8 cellular contexts compared by ENCODE assay signal in genomic region chrX:40094041-40094899, GRCh38. TPM values are rescaled to one million over a fixed set of nuclear protein-coding genes. Genes with fewer than 3 reads are reported as not detected.
A peak's percentile ranks its signal among the peaks of the same experiment; 100 is the strongest.
DNase-seq lines count a peak whose midpoint lies in the region; ATAC-seq and TF ChIP-seq lines count a peak whose summit lies in the region.

No MANE protein-coding gene starts in this region.

- CTCF ChIA-PET in AG04450 (lab: Charles Lee) = no interaction called here

- peaks cover 45% of the 10 kb centered on the region for H3K4me1 Mint-ChIP-seq in neural crest cell

- no peaks in the 10 kb centered on the region for H3K36me3 Mint-ChIP-seq in neural crest cell (ENCODE audit: low read depth)

- H3K4me3 Mint-ChIP-seq in neural crest cell = peak overlapping the region; percentile 91

- H3K4me3 ChIP-seq in AG04450 (ENCODE audit: low read depth, low read length) = peak overlapping the region; percentile 62
- H3K4me3 ChIP-seq in HL-60 (replicated peaks; ENCODE audit: insufficient read depth, low read length) = peak overlapping the region; percentile 57
- peak overlapping the region; percentile 68 for H3K4me3 ChIP-seq in fibroblast of the aortic adventitia (ENCODE audit: low read depth, low read length)

- POLR2A ChIA-PET in AG04450 (lab: Yijun Ruan, JAX) = interaction anchor here (0.7 to 1.3 kb wide), 2 partner anchors 9 to 172 kb away, joined by 3 to 6 read pairs; no protein-coding TSS in a partner anchor

- H3K27me3 ChIP-seq in AG04450 (ENCODE audit: control insufficient read depth, insufficient read depth, low read length) (no peaks in the 10 kb centered on the region), HL-60 (ENCODE audit: insufficient read depth, poor library complexity, severe bottlenecking) (no peaks in the 10 kb centered on the region)

- DNase-seq in AG04450 (ENCODE audit: low read depth, low spot score) (no peak), HL-60 (ENCODE audit: low read depth in 1 of 2, low spot score in 1 of 2) (no peak), fibroblast of the aortic adventitia (ENCODE audit: low read depth) (peak; percentile 60), neural crest cell (ENCODE audit: low read depth, low spot score) (no peak), mesenteric fat pad (ENCODE audit: low spot score) (no peak)
- DNase-seq in activated CD4-positive, alpha-beta T cell treated with anti-CD3 and anti-CD28 coated beads, Interleukin-2, amount 50 U/mL, for 1 hour = peak; percentile 29

- no peak overlapping the region for H3K27ac Mint-ChIP-seq in neural crest cell (ENCODE audit: unreplicated experiment)

- H3K9me3 ChIP-seq in AG04450 (ENCODE audit: control insufficient read depth, insufficient read depth, low read length) = no peaks in the 10 kb centered on the region

- H3K27ac ChIP-seq in AG04450 (ENCODE audit: low read depth, low read length) (no peak overlapping the region), HL-60 (replicated peaks) (no peak overlapping the region)

- TF ChIP-seq CTCF in AG04450 (IDR thresholded peaks at IDR 0.05; ENCODE audit: low read depth, low read length) (no peak), HL-60 (IDR thresholded peaks at IDR 0.05; ENCODE audit: insufficient read depth, low read length) (no peak), fibroblast of the aortic adventitia (IDR thresholded peaks at IDR 0.05; ENCODE audit: insufficient read depth, low read length) (no peak), neural crest cell (conservative IDR thresholded peaks at IDR 0.05) (no peak)

- ATAC-seq in GM21529 (IDR thresholded peaks at IDR 0.05; ENCODE audit: unreplicated experiment) (no peak), GM18498 (IDR thresholded peaks at IDR 0.05; ENCODE audit: unreplicated experiment) (no peak)

- no peaks in the 10 kb centered on the region for H3K9me3 Mint-ChIP-seq in neural crest cell

- H3K27me3 Mint-ChIP-seq in neural crest cell (ENCODE audit: low read depth) = peaks cover 48% of the 10 kb centered on the region

RNA-seq across cellular contexts. Expression of gene BCOR, which starts 3.5 kb away (rescaled TPM):
- 5.4 and 8.6 TPM in 2 replicates for polyA plus RNA-seq in AG04450 (2011; rRNA removed)
- polyA minus RNA-seq in AG04450 (2011; rRNA and poly(A)+ RNA removed) = 13.0 and 16.9 TPM in 2 replicates
- 8.2 and 12.7 TPM in 2 replicates for total RNA-seq in fibroblast of the aortic adventitia (ENCODE audit: low replicate concordance)
- 33.2 and 41.1 TPM in 2 replicates for total RNA-seq in neural crest cell
- total RNA-seq in mesenteric fat pad = 20.5 TPM

Comparison
In these comparisons a context has a peak if more than half of its experiments do, and no peak if none do; other contexts are left out.
1. DNase-seq: peak in activated CD4-positive, alpha-beta T cell treated with anti-CD3 and anti-CD28 coated beads, Interleukin-2, amount 50 U/mL, for 1 hour (single experiment) and fibroblast of the aortic adventitia (single experiment); none in AG04450 (single experiment), HL-60 (0 of 2), neural crest cell (single experiment) and mesenteric fat pad (single experiment).
2. Peak in every context shown above with its lines, with median percentiles within 50 percentile points of each other: H3K4me3 ChIP-seq.